Comparison of ENCODE assay signal across 8 cellular contexts in the genomic region with DNA sequence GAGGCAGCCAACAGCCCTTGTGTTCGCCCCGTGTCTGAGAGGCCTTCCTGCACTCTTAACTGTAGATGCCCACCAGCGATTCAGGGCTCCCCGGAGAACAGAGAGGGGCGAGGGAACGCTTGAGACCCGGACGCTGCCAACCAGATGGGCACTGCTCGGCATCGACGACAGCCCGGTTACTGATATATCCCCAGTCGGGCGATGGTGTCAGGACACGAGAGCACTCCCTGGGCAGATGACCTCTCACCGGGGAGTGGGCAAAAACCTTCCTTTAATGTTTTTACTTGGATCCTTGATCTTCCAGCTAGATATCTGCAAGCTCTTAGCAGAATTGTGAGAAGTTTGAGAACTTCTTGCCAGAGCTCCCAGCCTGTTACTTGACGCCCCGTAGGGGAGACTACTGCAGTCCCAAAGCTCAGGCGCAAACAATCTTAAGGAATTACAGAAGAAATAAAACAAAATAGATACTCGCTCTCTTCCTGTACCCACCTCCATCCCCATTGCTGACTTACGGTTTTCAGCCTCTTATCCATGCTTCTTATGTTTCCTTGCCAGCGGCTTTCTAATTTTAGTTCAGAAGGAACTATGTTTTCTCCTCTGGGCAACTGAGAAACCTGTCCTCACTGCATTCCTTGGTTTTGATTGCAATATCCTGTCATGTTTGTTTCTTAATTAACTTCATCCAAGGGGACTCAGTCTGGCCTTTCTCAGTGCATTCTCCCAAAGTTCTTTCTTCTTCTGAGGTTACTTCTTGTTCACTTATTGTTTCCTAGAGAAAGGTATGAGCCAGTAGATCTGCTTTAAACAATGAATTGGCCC. TPM values are rescaled to one million over a fixed set of nuclear protein-coding genes. Genes with fewer than 3 reads are reported as not detected.
DNase-seq lines count a peak whose midpoint lies in the region; ATAC-seq, FAIRE-seq and TF ChIP-seq lines count a peak whose summit lies in the region.

No MANE protein-coding gene starts in this region.

- H3K4ac ChIP-seq in H9 (ENCODE audit: low read depth, low read length): no peak overlapping the region

- H2BK12ac ChIP-seq in H9 (ENCODE audit: insufficient read length, low read depth, low read length): no peak overlapping the region

- no peak overlapping the region for H2AK5ac ChIP-seq in H9 (ENCODE audit: insufficient read length, low read length)

- CTCF ChIA-PET in A549 (lab: Yijun Ruan, JAX): interaction anchor here (0.9 to 10.1 kb wide), 3 partner anchors 8 to 122 kb away, joined by 4 to 89 read pairs (median 12); a partner anchor contains a TSS

- intact Hi-C loops in sciatic nerve (cut with DNase I): loop anchor here (5.0 kb wide), 1 partner anchor 50 kb away; no protein-coding TSS in a partner anchor

- no peak overlapping the region for H2BK120ac ChIP-seq in H9 (ENCODE audit: low read depth, low read length, poor library complexity, severe bottlenecking)

- H3K27me3 Mint-ChIP-seq in H9 (ENCODE audit: low read depth): no peaks in the 10 kb centered on the region
- H3K27me3 Mint-ChIP-seq in activated naive CD8-positive, alpha-beta T cell treated with anti-CD3 and anti-CD28 coated beads, Interleukin-2, amount 10 ng/mL, durations not matched to agents 7 days and 5 days: no peaks in the 10 kb centered on the region

- TF ChIP-seq CTCF in A549 (IDR thresholded peaks at IDR 0.05): no peak
- no peak for TF ChIP-seq CTCF in H9 (conservative IDR thresholded peaks at IDR 0.05)

- peaks cover 0 to 4% (median 3%) of the 10 kb centered on the region in 3 experiments; a peak in 2 of 7 replicates for H3K36me3 Mint-ChIP-seq in H9 (ENCODE audit: insufficient read depth in 1 of 3, low read depth in 3 of 3)
- peaks cover 4% of the 10 kb centered on the region for H3K36me3 Mint-ChIP-seq in activated naive CD8-positive, alpha-beta T cell treated with anti-CD3 and anti-CD28 coated beads, Interleukin-2, amount 10 ng/mL, durations not matched to agents 7 days and 5 days

- no peak overlapping the region for H2BK5ac ChIP-seq in H9 (ENCODE audit: insufficient read length, low read length)

- no peak overlapping the region for H3T11ph ChIP-seq in H9 (ENCODE audit: low read length)

- no peaks in the 10 kb centered on the region for H3K79me2 ChIP-seq in H9 (ENCODE audit: insufficient read depth, low read length)

- H2BK20ac ChIP-seq in H9 (ENCODE audit: low read depth, low read length, poor library complexity, severe bottlenecking): no peak overlapping the region

- TF ChIP-seq EP300 in A549 (IDR thresholded peaks at IDR 0.05): no peak

- H3K27ac Mint-ChIP-seq in H9: peak overlapping the region; percentile 10 to 90 (median 81); a peak in 6 of 7 replicates
- H3K27ac Mint-ChIP-seq in activated naive CD8-positive, alpha-beta T cell treated with anti-CD3 and anti-CD28 coated beads, Interleukin-2, amount 10 ng/mL, durations not matched to agents 7 days and 5 days: peak overlapping the region; percentile 91

- ATAC-seq in A549: no peak
- ATAC-seq in activated naive CD8-positive, alpha-beta T cell treated with anti-CD3 and anti-CD28 coated beads, Interleukin-2, amount 10 ng/mL, durations not matched to agents 7 days and 5 days (ENCODE audit: low read depth): no peak
- ATAC-seq in HG02678 (IDR thresholded peaks at IDR 0.05; ENCODE audit: unreplicated experiment): no peak
- no peak for ATAC-seq in HG02884 (IDR thresholded peaks at IDR 0.05; ENCODE audit: unreplicated experiment)
- ATAC-seq in sciatic nerve: no peak

- DNase-seq in A549 (ENCODE audit: low read depth in 1 of 2, low spot score in 1 of 2) (no peak), H9 (no peak), iris pigment epithelial cell (ENCODE audit: low read depth) (peak; percentile 23), substantia nigra (lab: John Stamatoyannopoulos, UW) (peak in 4 of 49 donors; percentile 19 to 75 (median 59)), sciatic nerve (ENCODE audit: low spot score) (no peak)
- DNase-seq in activated naive CD8-positive, alpha-beta T cell treated with anti-CD3 and anti-CD28 coated beads, Interleukin-2, amount 10 ng/mL, durations not matched to agents 7 days and 5 days: no peak

- 8% methylated on average over 22 of the region's 22 CpGs for WGBS in A549 (ENCODE audit: missing lambda C conversion rate)
- WGBS in H9 (ENCODE audit: extremely low coverage, insufficient read length, low lambda C conversion rate): no CpG with 5 or more reads among the region's 22 CpGs

- H3K9me3 Mint-ChIP-seq in H9: no peaks in the 10 kb centered on the region
- H3K9me3 Mint-ChIP-seq in activated naive CD8-positive, alpha-beta T cell treated with anti-CD3 and anti-CD28 coated beads, Interleukin-2, amount 10 ng/mL, durations not matched to agents 7 days and 5 days: no peaks in the 10 kb centered on the region

- H3K4me1 Mint-ChIP-seq in H9: peaks cover 42 to 48% of the 10 kb centered on the region in 2 experiments
- H3K4me1 Mint-ChIP-seq in activated naive CD8-positive, alpha-beta T cell treated with anti-CD3 and anti-CD28 coated beads, Interleukin-2, amount 10 ng/mL, durations not matched to agents 7 days and 5 days: peaks cover 27% of the 10 kb centered on the region

- H3K18ac ChIP-seq in H9 (ENCODE audit: insufficient read length, low read depth, low read length): no peak overlapping the region

- FAIRE-seq in A549 (lab: Jason Lieb, UNC): no peak

- POLR2A ChIA-PET in A549 (lab: Yijun Ruan, JAX): interaction anchor here (1.0 to 1.6 kb wide), 2 partner anchors 46 to 66 kb away, joined by 3 to 38 read pairs; a partner anchor contains a TSS
- POLR2A ChIA-PET in activated naive CD8-positive, alpha-beta T cell treated with anti-CD3 and anti-CD28 coated beads, Interleukin-2, amount 10 ng/mL, durations not matched to agents 7 days and 5 days (lab: Charles Lee): interaction anchor here (0.5 to 2.8 kb wide), 7 partner anchors 48 to 121 kb away, joined by 3 to 31 read pairs (median 5); a partner anchor contains a TSS

- H3K4me3 ChIP-seq in A549: peak overlapping the region; percentile 65

- no peak overlapping the region for H4K91ac ChIP-seq in H9 (ENCODE audit: insufficient read length, low read depth, low read length)

- no peak overlapping the region for H2AFZ ChIP-seq in H9 (ENCODE audit: low read length)

- H3K14ac ChIP-seq in H9 (ENCODE audit: insufficient read depth, low read length): no peak overlapping the region; the same call in 1 of the 2 replicates

- H3K4me3 Mint-ChIP-seq in H9: peak overlapping the region; percentile 94 to 96
- peak overlapping the region; percentile 100 for H3K4me3 Mint-ChIP-seq in activated naive CD8-positive, alpha-beta T cell treated with anti-CD3 and anti-CD28 coated beads, Interleukin-2, amount 10 ng/mL, durations not matched to agents 7 days and 5 days

- TF ChIP-seq POLR2A in A549 (IDR thresholded peaks at IDR 0.05; ENCODE audit: low read length): no peak

- TF ChIP-seq RAD21 in A549 (conservative IDR thresholded peaks at IDR 0.05 in 1 of 2, IDR thresholded peaks at IDR 0.05 in 1 of 2): no peak

- no peak overlapping the region for H3K23ac ChIP-seq in H9 (ENCODE audit: insufficient read length, low read depth, low read length)

- H3K4me1 ChIP-seq in A549 (peaks cover 16% of the 10 kb centered on the region; the same call in 2 of the 3 replicates), H9 (ENCODE audit: insufficient read depth, low read length) (peaks cover 6% of the 10 kb centered on the region; the same call in 1 of the 2 replicates)

- H3K4me2 ChIP-seq in A549 (peak overlapping the region; percentile 87), H9 (ENCODE audit: insufficient read depth, insufficient read length, low read length) (peak overlapping the region; percentile 96)

- peaks cover 5% of the 10 kb centered on the region for H3K23me2 ChIP-seq in H9 (ENCODE audit: insufficient read length, low read depth, low read length, poor library complexity, severe bottlenecking)

- no peak overlapping the region for H4K8ac ChIP-seq in H9 (replicated peaks; ENCODE audit: insufficient read length, low read depth, low read length)

- H3K27me3 ChIP-seq in H9 (ENCODE audit: insufficient read depth, low read length): no peaks in the 10 kb centered on the region

- no peaks in the 10 kb centered on the region for H4K20me1 ChIP-seq in H9 (ENCODE audit: control insufficient read depth, insufficient read depth, insufficient read length)

- peak overlapping the region; percentile 86 for H3K9ac ChIP-seq in H9 (ENCODE audit: extremely low read depth, insufficient read length, low read length)

- no peaks in the 10 kb centered on the region for H3K79me1 ChIP-seq in H9 (ENCODE audit: insufficient read depth, low read depth, low read length, poor library complexity, severe bottlenecking)

- peak overlapping the region; percentile 95 to 96 for H3K27ac ChIP-seq in A549
- no peak overlapping the region for H3K27ac ChIP-seq in H9 (ENCODE audit: insufficient read length, low read depth, low read length)
- H3K27ac ChIP-seq in substantia nigra (ENCODE audit: low read depth, low read length, poor library complexity, severe bottlenecking): peak overlapping the region; percentile 99

- H2BK15ac ChIP-seq in H9 (ENCODE audit: low read depth, low read length): no peak overlapping the region

- no peak overlapping the region for H3K56ac ChIP-seq in H9 (ENCODE audit: insufficient read length, low read depth, low read length)

- H3K9me3 ChIP-seq in A549: no peaks in the 10 kb centered on the region
- no peaks in the 10 kb centered on the region for H3K9me3 ChIP-seq in H9 (ENCODE audit: control insufficient read depth, low read depth, low read length)

- no peak overlapping the region for H4K5ac ChIP-seq in H9 (ENCODE audit: insufficient read length, low read depth, low read length)

RNA-seq across cellular contexts. Expression of a gene that starts 0.8 kb away (rescaled TPM):
- polyA plus RNA-seq in A549 (2011; rRNA removed) (6.2 and 8.0 TPM in 2 replicates), A549 (2017; fragmentation: RNase III; extraction: RNeasy Plus Mini Kit Qiagen cat#74134 plus additional on column Dnase treatment) (10.5 to 13.4 TPM (median 11.6 TPM) in 3 replicates)
- polyA plus RNA-seq in A549 (2012; cell fraction: cytosol; rRNA removed): 13.9 and 19.3 TPM in 2 replicates
- polyA plus RNA-seq in A549 (2012; cell fraction: nucleus; rRNA removed): 16.8 and 18.2 TPM in 2 replicates
- 4.5 and 6.0 TPM in 2 replicates for polyA minus RNA-seq in A549 (2011; rRNA and poly(A)+ RNA removed)
- total RNA-seq in H9 (2021) (19.3 and 20.0 TPM in 2 replicates), sciatic nerve (24.2 TPM)
- 10 to 100 TPM; 28.1 to 28.2 TPM for total RNA-seq in activated naive CD8-positive, alpha-beta T cell treated with anti-CD3 and anti-CD28 coated beads, Interleukin-2, amount 10 ng/mL, durations not matched to agents 7 days and 5 days

RNA-seq across cellular contexts. Expression of a gene that starts 44.5 kb away (rescaled TPM):
- polyA plus RNA-seq in A549 (2011; rRNA removed): 40.8 and 43.4 TPM in 2 replicates
- 23.8 and 27.6 TPM in 2 replicates for polyA plus RNA-seq in A549 (2012; cell fraction: cytosol; rRNA removed)
- polyA plus RNA-seq in A549 (2012; cell fraction: nucleus; rRNA removed): 14.3 and 18.6 TPM in 2 replicates
- polyA plus RNA-seq in A549 (2017; fragmentation: RNase III; extraction: RNeasy Plus Mini Kit Qiagen cat#74134 plus additional on column Dnase treatment): 28.7 to 29.8 TPM (median 29.5 TPM) in 3 replicates
- polyA minus RNA-seq in A549 (2011; rRNA and poly(A)+ RNA removed): 80.8 and 86.2 TPM in 2 replicates
- 6.7 and 7.3 TPM in 2 replicates for total RNA-seq in H9 (2021)
- 10 to 100 TPM; 32.5 to 32.8 TPM for total RNA-seq in activated naive CD8-positive, alpha-beta T cell treated with anti-CD3 and anti-CD28 coated beads, Interleukin-2, amount 10 ng/mL, durations not matched to agents 7 days and 5 days
- total RNA-seq in sciatic nerve: 20.0 TPM

RNA-seq across cellular contexts. Expression of a gene that starts 45.9 kb away (rescaled TPM):
- polyA plus RNA-seq in A549 (2011; rRNA removed) (0.61 and 0.67 TPM in 2 replicates), A549 (2017; fragmentation: RNase III; extraction: RNeasy Plus Mini Kit Qiagen cat#74134 plus additional on column Dnase treatment) (2.0 to 2.3 TPM (median 2.1 TPM) in 3 replicates)
- polyA plus RNA-seq in A549 (2012; cell fraction: cytosol; rRNA removed): 0.83 and 1.4 TPM in 2 replicates
- 1.8 and 2.6 TPM in 2 replicates for polyA plus RNA-seq in A549 (2012; cell fraction: nucleus; rRNA removed)
- 0.24 and 0.50 TPM in 2 replicates for polyA minus RNA-seq in A549 (2011; rRNA and poly(A)+ RNA removed)
- total RNA-seq in H9 (2021) (0.90 and 0.92 TPM in 2 replicates), sciatic nerve (0.62 TPM)
- total RNA-seq in activated naive CD8-positive, alpha-beta T cell treated with anti-CD3 and anti-CD28 coated beads, Interleukin-2, amount 10 ng/mL, durations not matched to agents 7 days and 5 days: under 1 TPM; 0.09 to 0.22 TPM

RNA-seq across cellular contexts. Expression of a gene that starts 55.8 kb away (rescaled TPM):
- polyA plus RNA-seq in A549 (2011; rRNA removed) (20.7 and 25.8 TPM in 2 replicates), A549 (2017; fragmentation: RNase III; extraction: RNeasy Plus Mini Kit Qiagen cat#74134 plus additional on column Dnase treatment) (37.3 to 47.7 TPM (median 43.7 TPM) in 3 replicates)
- polyA plus RNA-seq in A549 (2012; cell fraction: cytosol; rRNA removed): 52.9 and 61.8 TPM in 2 replicates
- polyA plus RNA-seq in A549 (2012; cell fraction: nucleus; rRNA removed): 177 and 179 TPM in 2 replicates
- polyA minus RNA-seq in A549 (2011; rRNA and poly(A)+ RNA removed): 20.0 and 22.6 TPM in 2 replicates
- total RNA-seq in H9 (2021) (34.0 and 38.6 TPM in 2 replicates), sciatic nerve (39.4 TPM)
- total RNA-seq in activated naive CD8-positive, alpha-beta T cell treated with anti-CD3 and anti-CD28 coated beads, Interleukin-2, amount 10 ng/mL, durations not matched to agents 7 days and 5 days: 10 to 100 TPM; 38.0 to 39.6 TPM
